11 cellular contexts compared by ENCODE assay signal in genomic region chr14:76473381-76474263, GRCh38.
DNase-seq lines count a peak whose midpoint lies in the region; ATAC-seq and TF ChIP-seq lines count a peak whose summit lies in the region.
"Had no signal": no experiment of that assay in that cellular context is flagged by ENCODE, and none has a peak within 500 bp of the region (broad histone marks: within the 10 kb centered on the region; RNA-seq: fewer than 3 reads in every experiment).

No MANE protein-coding gene starts in this region.

- H3K56ac ChIP-seq in mesendoderm (ENCODE audit: low read length): peak overlapping the region; percentile 63

- no peak overlapping the region for H3K4me3 ChIP-seq in mesendoderm (ENCODE audit: low read length)
- peak overlapping the region; percentile 1 for H3K4me3 ChIP-seq in urinary bladder (ENCODE audit: low read depth, low read length)
- H3K4me3 ChIP-seq in CD4-positive, alpha-beta memory T cell (ENCODE audit: low read length in 2 of 2): no peak overlapping the region
- H3K4me3 ChIP-seq: skin epidermis had no signal

- H3K9me3 ChIP-seq in CD4-positive, alpha-beta memory T cell (ENCODE audit: control insufficient read depth in 1 of 2, low read length in 2 of 2): no peaks in the 10 kb centered on the region

- no peak overlapping the region for H4K8ac ChIP-seq in mesendoderm (ENCODE audit: low read depth, low read length)

- peaks cover 15% of the 10 kb centered on the region for H3K27me3 Mint-ChIP-seq in chondrocyte (ENCODE audit: low read depth)
- H3K27me3 Mint-ChIP-seq in activated CD4-positive, alpha-beta memory T cell treated with anti-CD3 and anti-CD28 coated beads, Interleukin-2, amount 10 ng/mL, durations not matched to agents 7 days and 5 days: peaks cover 25% of the 10 kb centered on the region
- peaks cover 17 to 19% of the 10 kb centered on the region in 2 donors for H3K27me3 Mint-ChIP-seq in CD4-positive, alpha-beta memory T cell
- H3K27me3 Mint-ChIP-seq: activated naive CD8-positive, alpha-beta T cell treated with anti-CD3 and anti-CD28 coated beads, Interleukin-2, amount 50 U/mL, for 24 hours had no signal

- peak; percentile 61 for TF ChIP-seq CTCF in chondrocyte (IDR thresholded peaks at IDR 0.05)

- H2BK15ac ChIP-seq in mesendoderm (replicated peaks; ENCODE audit: low read depth): no peak overlapping the region

- CTCF ChIA-PET in activated CD4-positive, alpha-beta memory T cell treated with anti-CD3 and anti-CD28 coated beads, Interleukin-2, amount 10 ng/mL, durations not matched to agents 7 days and 5 days (lab: Charles Lee): interaction anchor here (1.0 kb wide), 1 partner anchor 74 kb away, joined by 4 read pairs; no protein-coding TSS in a partner anchor
- CTCF ChIA-PET in CD4-positive, alpha-beta memory T cell (lab: Charles Lee; ENCODE audit: partially characterized antibody): interaction anchor here (1.3 kb wide), 1 partner anchor 17 kb away, joined by 4 read pairs; no protein-coding TSS in a partner anchor

- H3K79me2 ChIP-seq in mesendoderm (ENCODE audit: control insufficient read depth, insufficient read depth, low read length): no peaks in the 10 kb centered on the region

- H3K9me3 Mint-ChIP-seq in chondrocyte (ENCODE audit: low read depth): no peaks in the 10 kb centered on the region
- no peaks in the 10 kb centered on the region for H3K9me3 Mint-ChIP-seq in activated CD4-positive, alpha-beta memory T cell treated with anti-CD3 and anti-CD28 coated beads, Interleukin-2, amount 10 ng/mL, durations not matched to agents 7 days and 5 days
- H3K9me3 Mint-ChIP-seq in CD4-positive, alpha-beta memory T cell: no peaks in the 10 kb centered on the region
- H3K9me3 Mint-ChIP-seq: activated naive CD8-positive, alpha-beta T cell treated with anti-CD3 and anti-CD28 coated beads, Interleukin-2, amount 50 U/mL, for 24 hours had no signal

- peak overlapping the region; percentile 66 for H3K4me3 Mint-ChIP-seq in chondrocyte (ENCODE audit: unreplicated experiment)
- H3K4me3 Mint-ChIP-seq in activated CD4-positive, alpha-beta memory T cell treated with anti-CD3 and anti-CD28 coated beads, Interleukin-2, amount 10 ng/mL, durations not matched to agents 7 days and 5 days: no peak overlapping the region
- no peak overlapping the region for H3K4me3 Mint-ChIP-seq in CD4-positive, alpha-beta memory T cell
- H3K4me3 Mint-ChIP-seq: activated naive CD8-positive, alpha-beta T cell treated with anti-CD3 and anti-CD28 coated beads, Interleukin-2, amount 50 U/mL, for 24 hours had no signal

- peak; percentile 4 for DNase-seq in activated CD4-positive, alpha-beta T cell treated with anti-CD3 and anti-CD28 coated beads for 48 hours
- DNase-seq in activated CD4-positive, alpha-beta T cell treated with anti-CD3 and anti-CD28 coated beads, Interleukin-2, amount 50 U/mL, for 4 hours: no peak
- DNase-seq in chondrocyte (ENCODE audit: low spot score) (no peak), mesendoderm (peak; percentile 50)
- DNase-seq in activated CD4-positive, alpha-beta memory T cell treated with anti-CD3 and anti-CD28 coated beads, Interleukin-2, amount 10 ng/mL, durations not matched to agents 7 days and 5 days: no peak
- DNase-seq in CD4-positive, alpha-beta memory T cell: no peak
- DNase-seq: activated naive CD8-positive, alpha-beta T cell treated with anti-CD3 and anti-CD28 coated beads, Interleukin-2, amount 50 U/mL, for 24 hours; NCI-H146 had no signal

- intact Hi-C loops in CD4-positive, alpha-beta memory T cell (cut with micrococcal nuclease): no loop called here

- no peaks in the 10 kb centered on the region for H3K36me3 Mint-ChIP-seq in chondrocyte (ENCODE audit: low read depth)
- no peaks in the 10 kb centered on the region for H3K36me3 Mint-ChIP-seq in activated CD4-positive, alpha-beta memory T cell treated with anti-CD3 and anti-CD28 coated beads, Interleukin-2, amount 10 ng/mL, durations not matched to agents 7 days and 5 days (ENCODE audit: low read depth)
- H3K36me3 Mint-ChIP-seq in CD4-positive, alpha-beta memory T cell: no peaks in the 10 kb centered on the region

- H3K27ac ChIP-seq in mesendoderm (ENCODE audit: low read depth, low read length) (no peak overlapping the region), urinary bladder (ENCODE audit: low read depth) (no peak overlapping the region)
- H3K27ac ChIP-seq in CD4-positive, alpha-beta memory T cell (ENCODE audit: low read depth, low read length): no peak overlapping the region
- H3K27ac ChIP-seq: skin epidermis had no signal

- no peak overlapping the region for H4K5ac ChIP-seq in mesendoderm (ENCODE audit: low read length)

- H3K27ac Mint-ChIP-seq in chondrocyte (ENCODE audit: unreplicated experiment): peak overlapping the region; percentile 45
- no peak overlapping the region for H3K27ac Mint-ChIP-seq in activated CD4-positive, alpha-beta memory T cell treated with anti-CD3 and anti-CD28 coated beads, Interleukin-2, amount 10 ng/mL, durations not matched to agents 7 days and 5 days
- no peak overlapping the region for H3K27ac Mint-ChIP-seq in CD4-positive, alpha-beta memory T cell
- H3K27ac Mint-ChIP-seq: activated naive CD8-positive, alpha-beta T cell treated with anti-CD3 and anti-CD28 coated beads, Interleukin-2, amount 50 U/mL, for 24 hours had no signal

- POLR2A ChIA-PET in activated CD4-positive, alpha-beta memory T cell treated with anti-CD3 and anti-CD28 coated beads, Interleukin-2, amount 10 ng/mL, durations not matched to agents 7 days and 5 days (lab: Charles Lee): no interaction called here
- POLR2A ChIA-PET in CD4-positive, alpha-beta memory T cell (lab: Charles Lee; ENCODE audit: partially characterized antibody): no interaction called here

- H2BK5ac ChIP-seq in mesendoderm (ENCODE audit: low read length): no peak overlapping the region

- no peaks in the 10 kb centered on the region for H3K79me1 ChIP-seq in mesendoderm (ENCODE audit: low read length)

- H3K4ac ChIP-seq in mesendoderm (ENCODE audit: low read depth, low read length): no peak overlapping the region

- no peaks in the 10 kb centered on the region for H3K4me1 ChIP-seq in mesendoderm (ENCODE audit: control insufficient read depth, low read depth, low read length)
- no peaks in the 10 kb centered on the region for H3K4me1 ChIP-seq in urinary bladder (ENCODE audit: insufficient read depth)
- no peaks in the 10 kb centered on the region for H3K4me1 ChIP-seq in CD4-positive, alpha-beta memory T cell (ENCODE audit: insufficient read depth, low read length)

- peaks cover 11% of the 10 kb centered on the region for H3K4me1 Mint-ChIP-seq in chondrocyte (ENCODE audit: low read depth)
- H3K4me1 Mint-ChIP-seq in activated CD4-positive, alpha-beta memory T cell treated with anti-CD3 and anti-CD28 coated beads, Interleukin-2, amount 10 ng/mL, durations not matched to agents 7 days and 5 days: no peaks in the 10 kb centered on the region
- no peaks in the 10 kb centered on the region for H3K4me1 Mint-ChIP-seq in CD4-positive, alpha-beta memory T cell

- ATAC-seq in GM19395 (IDR thresholded peaks at IDR 0.05; ENCODE audit: unreplicated experiment): no peak
- ATAC-seq: activated naive CD8-positive, alpha-beta T cell treated with anti-CD3 and anti-CD28 coated beads, Interleukin-2, amount 50 U/mL, for 24 hours had no signal

- H2BK120ac ChIP-seq in mesendoderm (ENCODE audit: low read depth, low read length): no peak overlapping the region

- H2AK5ac ChIP-seq in mesendoderm (ENCODE audit: low read length): no peak overlapping the region

- no peak overlapping the region for H3K4me2 ChIP-seq in mesendoderm (ENCODE audit: low read length)

- no peaks in the 10 kb centered on the region for H3K36me3 ChIP-seq in mesendoderm (ENCODE audit: control insufficient read depth, insufficient read depth, low read length)
- no peaks in the 10 kb centered on the region for H3K36me3 ChIP-seq in urinary bladder (ENCODE audit: insufficient read depth)
- no peaks in the 10 kb centered on the region for H3K36me3 ChIP-seq in CD4-positive, alpha-beta memory T cell (ENCODE audit: insufficient read depth, low read length)

- no peak overlapping the region for H3K9ac ChIP-seq in mesendoderm (ENCODE audit: low read length)

- no peak overlapping the region for H3K23ac ChIP-seq in mesendoderm (ENCODE audit: low read length)

- no CpG with 5 or more reads among the region's 18 CpGs for WGBS in mesendoderm (ENCODE audit: extremely low coverage, insufficient coverage, low lambda C conversion rate)
- WGBS in urinary bladder: 11% methylated on average over 18 of the region's 18 CpGs

- H3K18ac ChIP-seq in mesendoderm (ENCODE audit: low read length): no peak overlapping the region

- no peaks in the 10 kb centered on the region for H3K27me3 ChIP-seq in mesendoderm (ENCODE audit: insufficient read depth, low read length, poor library complexity)
- H3K27me3 ChIP-seq in CD4-positive, alpha-beta memory T cell (ENCODE audit: insufficient read depth, low read length): no peaks in the 10 kb centered on the region

Comparison
In these comparisons a context has a peak if more than half of its experiments do, and no peak if none do; other contexts are left out.
1. DNase-seq: peak in activated CD4-positive, alpha-beta T cell treated with anti-CD3 and anti-CD28 coated beads for 48 hours (single experiment) and mesendoderm (single experiment); none in activated CD4-positive, alpha-beta T cell treated with anti-CD3 and anti-CD28 coated beads, Interleukin-2, amount 50 U/mL, for 4 hours (0 of 2), chondrocyte (single experiment), activated CD4-positive, alpha-beta memory T cell treated with anti-CD3 and anti-CD28 coated beads, Interleukin-2, amount 10 ng/mL, durations not matched to agents 7 days and 5 days (single experiment) and CD4-positive, alpha-beta memory T cell (0 of 5).